ENCODE assay signal across 12 cellular contexts in genomic region chr22:43376765-43377485, GRCh38. TPM values are rescaled to one million over a fixed set of nuclear protein-coding genes. Genes with fewer than 3 reads are reported as not detected.
A peak's percentile ranks its signal among the peaks of the same experiment; 100 is the strongest.
DNase-seq lines count a peak whose midpoint lies in the region; ATAC-seq and TF ChIP-seq lines count a peak whose summit lies in the region.
"Had no signal": no experiment of that assay in that cellular context is flagged by ENCODE, and none has a peak within 500 bp of the region (broad histone marks: within the 10 kb centered on the region; RNA-seq: fewer than 3 reads in every experiment).

No MANE protein-coding gene starts in this region.

- H2AFZ ChIP-seq in DND-41 (ENCODE audit: low read depth, low read length) = no peak overlapping the region
- H2AFZ ChIP-seq: neural progenitor cell, PC-9 had no signal

- H4K20me1 ChIP-seq in DND-41 (ENCODE audit: insufficient read depth, low read length) = peaks cover 7% of the 10 kb centered on the region

- DNase-seq in DND-41 (peak; percentile 84), mucosa of descending colon (peak in 1 of 3 donors; percentile 45), substantia nigra (lab: John Stamatoyannopoulos, UW) (no peak), SIG-M5 (lab: John Stamatoyannopoulos, UW) (no peak), NCI-H82 treated with DMSO at 0.1 percent for 48 hours (lab: John Stamatoyannopoulos, UW; ENCODE audit: unreplicated experiment) (no peak)
- DNase-seq in activated CD8-positive, alpha-beta memory T cell treated with anti-CD3 and anti-CD28 coated beads, Interleukin-2, amount 50 U/mL, for 4 hours = peak; percentile 47
- DNase-seq: GOT3, PC-9 had no signal

- H3K4me2 ChIP-seq in DND-41 (ENCODE audit: insufficient read depth, low read length) = no peak overlapping the region
- H3K4me2 ChIP-seq: neural progenitor cell, PC-9 had no signal

- no peak overlapping the region for H3K27ac ChIP-seq in DND-41 (ENCODE audit: low read length)
- H3K27ac ChIP-seq in substantia nigra (ENCODE audit: low read depth, low read length, poor library complexity, severe bottlenecking) = no peak overlapping the region
- H3K27ac ChIP-seq: neural progenitor cell, PC-9 had no signal

- H3K9me3 ChIP-seq in DND-41 (ENCODE audit: insufficient read depth, low read length, severe bottlenecking) (peaks cover 2% of the 10 kb centered on the region), mucosa of descending colon (no peaks in the 10 kb centered on the region)

- ATAC-seq in DND-41 (ENCODE audit: insufficient read depth, low read depth) (peak; percentile 99), GM21381 (IDR thresholded peaks at IDR 0.05; ENCODE audit: unreplicated experiment) (peak; percentile 71), mucosa of descending colon (peak; percentile 62), GM19395 (IDR thresholded peaks at IDR 0.05; ENCODE audit: unreplicated experiment) (no peak)

- no peak overlapping the region for H3K9ac ChIP-seq in DND-41 (ENCODE audit: low read depth, low read length)
- H3K9ac ChIP-seq: neural progenitor cell had no signal

- H3K27me3 ChIP-seq in DND-41 (ENCODE audit: insufficient read depth, low read length, poor library complexity) = peaks cover 35% of the 10 kb centered on the region
- H3K27me3 ChIP-seq: neural progenitor cell had no signal

- TF ChIP-seq CTCF in DND-41 (IDR thresholded peaks at IDR 0.05; ENCODE audit: borderline replicate concordance, extremely low read depth, low read length, poor library complexity, severe bottlenecking) (no peak), mucosa of descending colon (IDR thresholded peaks at IDR 0.05) (no peak)

- no peaks in the 10 kb centered on the region for H3K36me3 ChIP-seq in DND-41 (ENCODE audit: insufficient read depth, low read length)
- no peaks in the 10 kb centered on the region for H3K36me3 ChIP-seq in mucosa of descending colon (ENCODE audit: low read depth)
- H3K36me3 ChIP-seq: neural progenitor cell had no signal

- H3K4me1 ChIP-seq in DND-41 (ENCODE audit: insufficient read depth, low read length) (peaks cover 24% of the 10 kb centered on the region), mucosa of descending colon (ENCODE audit: low read depth) (no peaks in the 10 kb centered on the region)

- intact Hi-C loops in mucosa of descending colon (cut with DNase I, micrococcal nuclease) = no loop called here

- H3K79me2 ChIP-seq in DND-41 (ENCODE audit: insufficient read depth, low read length) = no peaks in the 10 kb centered on the region

- H3K4me3 ChIP-seq in DND-41 (ENCODE audit: low read depth in 1 of 2, low read length in 2 of 2) = no peak overlapping the region
- H3K4me3 ChIP-seq in mucosa of descending colon = no peak overlapping the region
- H3K4me3 ChIP-seq: neural progenitor cell, PC-9 had no signal

RNA-seq across cellular contexts. Expression of gene SCUBE1, which starts 33.8 kb away (rescaled TPM):
- total RNA-seq in mucosa of descending colon = 10 to 100 TPM in 1 of 3 donors, 1 to 10 TPM in 2; 3.8 to 20.9 (median 4.7) TPM
- total RNA-seq: fibroblast of villous mesenchyme, PC-9 had no signal

RNA-seq across cellular contexts. Expression of gene MPPED1, which starts 34.9 kb away (rescaled TPM):
- total RNA-seq in mucosa of descending colon = under 1 TPM in 1 of 3 donors, not detected in 2; 0.17 TPM
- total RNA-seq: fibroblast of villous mesenchyme, PC-9 had no signal

Comparison
In these comparisons a context has a peak if more than half of its experiments do, and no peak if none do; other contexts are left out.
1. DNase-seq: peak in DND-41 (single experiment) and activated CD8-positive, alpha-beta memory T cell treated with anti-CD3 and anti-CD28 coated beads, Interleukin-2, amount 50 U/mL, for 4 hours (single experiment); none in substantia nigra (0 of 49), SIG-M5 (single experiment) and NCI-H82 treated with DMSO at 0.1 percent for 48 hours (single experiment).